8 cellular contexts compared by ENCODE assay signal in genomic region chr2:48420512-48421197, GRCh38. TPM values are rescaled to one million over a fixed set of nuclear protein-coding genes. Genes with fewer than 3 reads are reported as not detected.
DNase-seq lines count a peak whose midpoint lies in the region; ATAC-seq and TF ChIP-seq lines count a peak whose summit lies in the region.

No MANE protein-coding gene starts in this region.

- H3K4me1 ChIP-seq in left ventricle myocardium inferior (peaks cover 24% of the 10 kb centered on the region), aorta (ENCODE audit: control insufficient read depth in 1 of 2, insufficient read depth in 2 of 2, low read length in 2 of 2) (no peaks in the 10 kb centered on the region)

- H3K36me3 ChIP-seq in left ventricle myocardium inferior (no peaks in the 10 kb centered on the region), aorta (ENCODE audit: control insufficient read depth in 1 of 2, insufficient read depth in 2 of 2, low read length in 1 of 2) (no peaks in the 10 kb centered on the region)

- TF ChIP-seq CTCF in GM13976 (IDR thresholded peaks at IDR 0.05; ENCODE audit: borderline replicate concordance, control extremely low read depth, extremely low read depth, insufficient read depth, missing control alignments) (peak; percentile 88), left ventricle myocardium inferior (IDR thresholded peaks at IDR 0.05; ENCODE audit: borderline replicate concordance) (peak; percentile 98)

- peak overlapping the region; percentile 73 for H3K27ac ChIP-seq in left ventricle myocardium inferior (replicated peaks)
- H3K27ac ChIP-seq in aorta (ENCODE audit: low read depth in 1 of 2, low read length in 2 of 2): no peak overlapping the region

- peaks cover 29% of the 10 kb centered on the region for H3K4me1 Mint-ChIP-seq in T-helper 17 cell

- no peaks in the 10 kb centered on the region for H3K9me3 ChIP-seq in T-helper 17 cell (ENCODE audit: control insufficient read depth, low read length, poor library complexity, severe bottlenecking)
- no peaks in the 10 kb centered on the region for H3K9me3 ChIP-seq in left ventricle myocardium inferior (replicated peaks)
- H3K9me3 ChIP-seq in aorta (ENCODE audit: control insufficient read depth, low read length): no peaks in the 10 kb centered on the region

- DNase-seq in GM13976 (ENCODE audit: low spot score) (peak; percentile 90), NCI-H187 (lab: John Stamatoyannopoulos, UW) (peak; percentile 63 to 68), T-helper 17 cell (peak; percentile 77 to 92 (median 81)), amygdala (lab: John Stamatoyannopoulos, UW) (peak; percentile 31 to 96 (median 79)), left ventricle myocardium inferior (peak; percentile 89), renal cortical epithelial cell (ENCODE audit: low read depth) (peak; percentile 71), aorta (peak; percentile 91 to 97)

- H3K4me3 ChIP-seq in left ventricle myocardium inferior (peak overlapping the region; percentile 44), aorta (ENCODE audit: low read length in 2 of 2) (no peak overlapping the region)

- in situ Hi-C loops in GM13976 (cut with MboI; ENCODE audit: low sequenced_read_pairs, unreplicated experiment): no loop called here

- no peak overlapping the region for H3K4me3 Mint-ChIP-seq in T-helper 17 cell

- H3K27me3 Mint-ChIP-seq in T-helper 17 cell: peaks cover 11% of the 10 kb centered on the region

- 6% methylated on average over 17 of the region's 17 CpGs for WGBS in aorta, 2 donors

- peak overlapping the region; percentile 95 for H3K27ac Mint-ChIP-seq in T-helper 17 cell

- ATAC-seq in HG02943 (IDR thresholded peaks at IDR 0.05; ENCODE audit: low read depth, unreplicated experiment) (peak; percentile 74), T-helper 17 cell (peak; percentile 92), aorta (ENCODE audit: low FRiP score) (peak; percentile 95)

- H3K27me3 ChIP-seq in left ventricle myocardium inferior (ENCODE audit: low read depth): no peaks in the 10 kb centered on the region
- no peaks in the 10 kb centered on the region for H3K27me3 ChIP-seq in aorta (ENCODE audit: control insufficient read depth in 1 of 2, insufficient read depth in 2 of 2, low read length in 1 of 2)

- H3K36me3 Mint-ChIP-seq in T-helper 17 cell (ENCODE audit: low read depth): no peaks in the 10 kb centered on the region

- intact Hi-C loops in left ventricle myocardium inferior (cut with micrococcal nuclease) (no loop called here), aorta (cut with DNase I) (loop anchor here (5.0 to 10.0 kb wide), 4 partner anchors 176 to 566 kb away; partner anchors contain the start of gene FBXO11 (in 1 of the 2))

RNA-seq across cellular contexts. Expression of gene PPP1R21, which starts 19.9 kb away (rescaled TPM):
- 10 to 100 TPM; 25.2 to 30.6 TPM for total RNA-seq in T-helper 17 cell
- total RNA-seq in left ventricle myocardium inferior: 10.8 TPM
- 24.0 and 49.9 TPM in 2 replicates for total RNA-seq in renal cortical epithelial cell
- 10 to 100 TPM; 35.9 to 39.2 TPM for total RNA-seq in aorta
- 10 to 100 TPM; 29.7 to 57.6 TPM for polyA plus RNA-seq in aorta
